ENCODE assay signal across 1 cellular context in the genomic region with DNA sequence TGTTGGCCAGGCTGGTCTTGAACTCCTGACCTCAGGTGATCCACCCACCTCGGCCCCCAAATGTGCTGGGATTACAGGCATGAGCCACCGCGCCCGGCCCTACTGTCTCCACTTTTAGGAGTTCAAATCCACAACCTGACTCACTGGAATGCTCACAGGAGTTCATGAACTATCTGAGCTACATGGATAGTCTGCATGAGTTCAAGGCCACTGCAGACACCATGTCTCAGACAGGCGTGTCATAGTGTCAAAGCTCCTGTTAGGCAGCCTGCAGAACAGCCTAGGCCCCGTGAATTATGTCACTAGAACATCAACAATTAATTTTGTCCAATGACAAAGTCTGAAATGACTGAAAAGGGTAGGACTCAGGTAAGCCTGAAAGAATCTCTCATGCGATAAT.
TF ChIP-seq lines count a peak whose summit lies in the region.

No MANE protein-coding gene starts in this region.

TF ChIP-seq in HCT116, 20 proteins besides CTCF, POLR2A, EP300 and RAD21 (continued from another document):
- TF ChIP-seq, protein P1, sequence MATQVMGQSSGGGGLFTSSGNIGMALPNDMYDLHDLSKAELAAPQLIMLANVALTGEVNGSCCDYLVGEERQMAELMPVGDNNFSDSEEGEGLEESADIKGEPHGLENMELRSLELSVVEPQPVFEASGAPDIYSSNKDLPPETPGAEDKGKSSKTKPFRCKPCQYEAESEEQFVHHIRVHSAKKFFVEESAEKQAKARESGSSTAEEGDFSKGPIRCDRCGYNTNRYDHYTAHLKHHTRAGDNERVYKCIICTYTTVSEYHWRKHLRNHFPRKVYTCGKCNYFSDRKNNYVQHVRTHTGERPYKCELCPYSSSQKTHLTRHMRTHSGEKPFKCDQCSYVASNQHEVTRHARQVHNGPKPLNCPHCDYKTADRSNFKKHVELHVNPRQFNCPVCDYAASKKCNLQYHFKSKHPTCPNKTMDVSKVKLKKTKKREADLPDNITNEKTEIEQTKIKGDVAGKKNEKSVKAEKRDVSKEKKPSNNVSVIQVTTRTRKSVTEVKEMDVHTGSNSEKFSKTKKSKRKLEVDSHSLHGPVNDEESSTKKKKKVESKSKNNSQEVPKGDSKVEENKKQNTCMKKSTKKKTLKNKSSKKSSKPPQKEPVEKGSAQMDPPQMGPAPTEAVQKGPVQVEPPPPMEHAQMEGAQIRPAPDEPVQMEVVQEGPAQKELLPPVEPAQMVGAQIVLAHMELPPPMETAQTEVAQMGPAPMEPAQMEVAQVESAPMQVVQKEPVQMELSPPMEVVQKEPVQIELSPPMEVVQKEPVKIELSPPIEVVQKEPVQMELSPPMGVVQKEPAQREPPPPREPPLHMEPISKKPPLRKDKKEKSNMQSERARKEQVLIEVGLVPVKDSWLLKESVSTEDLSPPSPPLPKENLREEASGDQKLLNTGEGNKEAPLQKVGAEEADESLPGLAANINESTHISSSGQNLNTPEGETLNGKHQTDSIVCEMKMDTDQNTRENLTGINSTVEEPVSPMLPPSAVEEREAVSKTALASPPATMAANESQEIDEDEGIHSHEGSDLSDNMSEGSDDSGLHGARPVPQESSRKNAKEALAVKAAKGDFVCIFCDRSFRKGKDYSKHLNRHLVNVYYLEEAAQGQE (IDR thresholded peaks at IDR 0.05; ENCODE audit: low read depth) = no peak
